ENCODE assay signal across 19 cellular contexts in genomic region chr12:95192271-95192670, GRCh38. TPM values are rescaled to one million over a fixed set of nuclear protein-coding genes. Genes with fewer than 3 reads are reported as not detected.
DNase-seq lines count a peak whose midpoint lies in the region; ATAC-seq, FAIRE-seq and TF ChIP-seq lines count a peak whose summit lies in the region.
"Had no signal": no experiment of that assay in that cellular context is flagged by ENCODE, and none has a peak within 500 bp of the region (broad histone marks: within the 10 kb centered on the region; RNA-seq: fewer than 3 reads in every experiment).

No MANE protein-coding gene starts in this region.

- peak overlapping the region; percentile 1; the same call in 1 of the 2 replicates for H3K27ac ChIP-seq in Karpas-422 (ENCODE audit: low read length)

- FAIRE-seq in HTR-8/SVneo (lab: Jason Lieb, UNC) = no peak
- FAIRE-seq: GM12892 had no signal

- DNase-seq in Caco-2 (no peak), Karpas-422 (no peak), endothelial cell (ENCODE audit: low spot score) (no peak), SK-N-DZ (ENCODE audit: low spot score) (no peak), HTR-8/SVneo (ENCODE audit: insufficient read length, low spot score) (no peak)
- DNase-seq: 8988T; C1 segment of cervical spinal cord; CD4-positive, alpha-beta memory T cell; COR-L47; DMS153; DND-41; EL; GDM1; H9 had no signal

- H3K9ac ChIP-seq in Karpas-422 (ENCODE audit: low read length) = no peak overlapping the region

- H3K9me3 Mint-ChIP-seq in Caco-2 (ENCODE audit: unreplicated experiment) = no peaks in the 10 kb centered on the region
- no peaks in the 10 kb centered on the region for H3K9me3 Mint-ChIP-seq in endothelial cell (ENCODE audit: unreplicated experiment)
- H3K9me3 Mint-ChIP-seq: CD4-positive, alpha-beta memory T cell; GM23338; H9 had no signal

- H3K27me3 Mint-ChIP-seq in Caco-2 (ENCODE audit: insufficient read depth, unreplicated experiment) (no peaks in the 10 kb centered on the region), endothelial cell (ENCODE audit: unreplicated experiment) (peaks cover 5% of the 10 kb centered on the region)

- H3K27ac Mint-ChIP-seq in Caco-2 (ENCODE audit: unreplicated experiment) = peak overlapping the region; percentile 0
- peak overlapping the region; percentile 20 for H3K27ac Mint-ChIP-seq in endothelial cell (ENCODE audit: unreplicated experiment)
- H3K27ac Mint-ChIP-seq: CD4-positive, alpha-beta memory T cell; GM23338; H9 had no signal

- CTCF ChIA-PET in Caco-2 (lab: Charles Lee) = no interaction called here

- H3K9me2 ChIP-seq in Karpas-422 (replicated peaks; ENCODE audit: insufficient read depth, low read length) = no peaks in the 10 kb centered on the region

- no peak for ATAC-seq in GM19023 (IDR thresholded peaks at IDR 0.05; ENCODE audit: unreplicated experiment)
- no peak for ATAC-seq in HG03432 (IDR thresholded peaks at IDR 0.05; ENCODE audit: unreplicated experiment)
- ATAC-seq: GM23338, HCT116 had no signal

- no peaks in the 10 kb centered on the region for H3K9me3 ChIP-seq in Caco-2
- H3K9me3 ChIP-seq in Karpas-422 (ENCODE audit: low read length) = no peaks in the 10 kb centered on the region

- H3K4me3 Mint-ChIP-seq in Caco-2 (ENCODE audit: unreplicated experiment) = no peak overlapping the region
- H3K4me3 Mint-ChIP-seq in endothelial cell (ENCODE audit: unreplicated experiment) = no peak overlapping the region
- H3K4me3 Mint-ChIP-seq: CD4-positive, alpha-beta memory T cell; GM23338; H9 had no signal

- H2AFZ ChIP-seq in Karpas-422 (ENCODE audit: low read length) = no peak overlapping the region
- H2AFZ ChIP-seq: GM23338 had no signal

- H3K4me3 ChIP-seq in Caco-2 (ENCODE audit: low read depth, low read length) (no peak overlapping the region), Karpas-422 (ENCODE audit: low read length) (no peak overlapping the region)
- H3K4me3 ChIP-seq: GM23338 had no signal

- peaks cover 94% of the 10 kb centered on the region for H3K79me2 ChIP-seq in Karpas-422 (ENCODE audit: low read length)

- H3K4me1 Mint-ChIP-seq in Caco-2 (ENCODE audit: low read depth, unreplicated experiment) (peaks cover 20% of the 10 kb centered on the region), endothelial cell (ENCODE audit: unreplicated experiment) (peaks cover 18% of the 10 kb centered on the region)

- H3K4me2 ChIP-seq in Karpas-422 (ENCODE audit: low read depth, low read length, poor library complexity, severe bottlenecking) = no peak overlapping the region
- H3K4me2 ChIP-seq: GM23338 had no signal

- no peaks in the 10 kb centered on the region for H4K20me1 ChIP-seq in Karpas-422 (ENCODE audit: insufficient read depth, low read depth, low read length)

- intact Hi-C loops in Caco-2 (cut with micrococcal nuclease; ENCODE audit: unreplicated experiment) = no loop called here

- H3K36me3 ChIP-seq in Caco-2 (ENCODE audit: control insufficient read depth, insufficient read depth, low read length) (no peaks in the 10 kb centered on the region), Karpas-422 (ENCODE audit: insufficient read depth, low read length) (peaks cover 10% of the 10 kb centered on the region; the same call in 1 of the 2 replicates)

- no TSS peak for BruUV-seq in Caco-2 (replicated peaks; lab: Mats Ljungman, UMichigan)

- H3K4me1 ChIP-seq in Caco-2 (peaks cover 24% of the 10 kb centered on the region), Karpas-422 (ENCODE audit: low read length) (peaks cover 65% of the 10 kb centered on the region)

- POLR2A ChIA-PET in Caco-2 (lab: Charles Lee) = no interaction called here

- H3K36me3 Mint-ChIP-seq in Caco-2 (ENCODE audit: insufficient read depth, unreplicated experiment) (no peaks in the 10 kb centered on the region), endothelial cell (ENCODE audit: low read depth, unreplicated experiment) (peaks cover 5% of the 10 kb centered on the region)
- H3K36me3 Mint-ChIP-seq: CD4-positive, alpha-beta memory T cell had no signal

- H3K27me3 ChIP-seq in Caco-2 (replicated peaks; ENCODE audit: control insufficient read depth, insufficient read depth, low read length) = no peaks in the 10 kb centered on the region
- no peaks in the 10 kb centered on the region for H3K27me3 ChIP-seq in Karpas-422 (ENCODE audit: low read length)

- TF ChIP-seq CTCF in Caco-2 (IDR thresholded peaks at IDR 0.05; ENCODE audit: insufficient read depth in 1 of 2, low read depth in 1 of 2, low read length in 1 of 2, severe bottlenecking in 1 of 2, unreplicated experiment in 1 of 2) = no peak
- TF ChIP-seq CTCF in endothelial cell (IDR thresholded peaks at IDR 0.05; ENCODE audit: unreplicated experiment) = no peak

RNA-seq across cellular contexts. Expression of gene FGD6, which starts 25.0 kb away (rescaled TPM):
- total RNA-seq in Caco-2 (2022) (23.5 and 25.1 TPM in 2 replicates), endothelial cell (ENCODE audit: unreplicated experiment) (35.4 TPM)
- total RNA-seq in Karpas-422 (2014; rRNA removed; shearing (Covaris generic); ENCODE audit: low replicate concordance) = 42.2 and 42.5 TPM in 2 replicates
- 8.5 and 10.7 TPM in 2 replicates for polyA plus RNA-seq in SK-N-DZ (2014; cell fraction: cytosol; rRNA removed)
- polyA plus RNA-seq in SK-N-DZ (2014; cell fraction: nucleus; rRNA removed) = 9.6 and 16.9 TPM in 2 replicates

RNA-seq across cellular contexts. Expression of gene VEZT, which starts 25.3 kb away (rescaled TPM):
- 76.9 and 77.4 TPM in 2 replicates for total RNA-seq in Caco-2 (2022)
- 85.9 and 169 TPM in 2 replicates for total RNA-seq in Karpas-422 (2014; rRNA removed; shearing (Covaris generic); ENCODE audit: low replicate concordance)
- total RNA-seq in endothelial cell (ENCODE audit: unreplicated experiment) = 89.9 TPM
- 92.2 and 93.8 TPM in 2 replicates for polyA plus RNA-seq in SK-N-DZ (2014; cell fraction: cytosol; rRNA removed)
- 72.4 and 76.2 TPM in 2 replicates for polyA plus RNA-seq in SK-N-DZ (2014; cell fraction: nucleus; rRNA removed)
